27 cellular contexts compared by ENCODE assay signal in the genomic region with DNA sequence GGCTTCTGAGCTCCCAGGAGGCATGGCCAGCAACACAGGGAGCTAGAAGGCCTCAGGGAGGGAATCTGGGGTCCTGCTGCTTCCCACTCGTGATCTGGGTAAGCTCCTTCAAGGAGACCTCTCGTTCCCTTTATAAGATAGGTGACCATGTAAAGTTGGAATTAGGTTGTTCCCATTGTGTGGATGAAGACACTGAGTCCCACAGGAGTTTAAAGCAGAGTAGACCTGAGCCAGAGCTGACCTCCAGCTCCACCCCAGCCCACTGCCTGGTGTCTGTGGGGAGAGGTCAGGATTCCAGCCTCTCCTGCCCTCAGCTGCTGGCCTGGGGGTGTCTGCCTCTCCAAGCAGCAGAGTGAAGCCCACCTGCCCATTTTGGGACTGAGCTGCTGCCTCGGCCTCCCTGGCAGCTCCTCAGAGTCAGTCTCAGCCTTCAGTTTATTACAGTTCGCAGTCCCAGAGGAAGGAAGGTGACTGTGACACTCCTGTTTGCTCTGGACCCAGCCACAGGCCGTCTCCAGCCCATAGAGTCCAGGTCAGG. TPM values are rescaled to one million over a fixed set of nuclear protein-coding genes. Genes with fewer than 3 reads are reported as not detected.
DNase-seq lines count a peak whose midpoint lies in the region; ATAC-seq, FAIRE-seq and TF ChIP-seq lines count a peak whose summit lies in the region.
"Had no signal": no experiment of that assay in that cellular context is flagged by ENCODE, and none has a peak within 500 bp of the region (broad histone marks: within the 10 kb centered on the region; RNA-seq: fewer than 3 reads in every experiment).

No MANE protein-coding gene starts in this region.

- no peaks in the 10 kb centered on the region for H3K79me2 ChIP-seq in HepG2 (ENCODE audit: insufficient read depth, low read length)

- H3K9ac ChIP-seq in HepG2 (ENCODE audit: insufficient read depth, low read depth, low read length), result no peak overlapping the region

- CTCF ChIA-PET in HepG2 (lab: Yijun Ruan, JAX; ENCODE audit: low intra/inter-chr PET ratio, low total read pairs), result no interaction called here

- H3K27me3 Mint-ChIP-seq in central memory CD8-positive, alpha-beta T cell, result no peaks in the 10 kb centered on the region
- H3K27me3 Mint-ChIP-seq: CD4-positive, alpha-beta memory T cell had no signal

- H2AFZ ChIP-seq in HepG2 (ENCODE audit: low read length), result no peak overlapping the region
- H2AFZ ChIP-seq: GM23338 had no signal

- intact Hi-C loops in HepG2 (cut with micrococcal nuclease; ENCODE audit: unreplicated experiment), result loop anchor here (2.0 kb wide), 1 partner anchor 103 kb away; no protein-coding TSS in a partner anchor
- intact Hi-C loops in right lobe of liver (cut with DNase I), result loop anchor here (10.0 kb wide), 2 partner anchors 93 to 363 kb away; no protein-coding TSS in a partner anchor
- intact Hi-C loops in gastrocnemius medialis (cut with DNase I; ENCODE audit: low total_unique reads), result loop anchor here (1.0 kb wide), 1 partner anchor 103 kb away; no protein-coding TSS in a partner anchor

- H3K36me3 ChIP-seq in HepG2 (replicated peaks in 1 of 2; ENCODE audit: control insufficient read depth in 1 of 2, insufficient read depth in 2 of 2, low read length in 2 of 2) (peaks cover 17 to 51% of the 10 kb centered on the region in 2 experiments), right lobe of liver (no peaks in the 10 kb centered on the region), gastrocnemius medialis (peaks cover 0 to 51% of the 10 kb centered on the region in 2 donors)
- H3K36me3 ChIP-seq: MG63 had no signal

- ATAC-seq in HepG2 (no peak), right lobe of liver (no peak), gastrocnemius medialis (no peak)
- no peak for ATAC-seq in central memory CD8-positive, alpha-beta T cell (replicated peaks; ENCODE audit: extremely low read depth, poor library complexity, severe bottlenecking)
- ATAC-seq: GM12878, GM23338 had no signal

- H3K4me3 Mint-ChIP-seq in central memory CD8-positive, alpha-beta T cell, result no peak overlapping the region
- H3K4me3 Mint-ChIP-seq: CD4-positive, alpha-beta memory T cell; GM23338; H9 had no signal

- no peak for FAIRE-seq in HepG2 (lab: Jason Lieb, UNC)
- FAIRE-seq: GM12878 had no signal

- TF ChIP-seq POLR2A in HepG2 (IDR thresholded peaks at IDR 0.05; ENCODE audit: insufficient read depth in 1 of 2, low read depth in 2 of 2, low read length in 2 of 2) (no peak), right lobe of liver (IDR thresholded peaks at IDR 0.05) (no peak), gastrocnemius medialis (IDR thresholded peaks at IDR 0.05) (no peak)

- BruUV-seq in HepG2 (replicated peaks; lab: Mats Ljungman, UMichigan), result no TSS peak

- POLR2A ChIA-PET in HepG2 (lab: Yijun Ruan, JAX), result interaction anchor here (2.2 kb wide), 1 partner anchor 103 kb away, joined by 8 read pairs; no protein-coding TSS in a partner anchor

- peaks cover 2% of the 10 kb centered on the region for H3K36me3 Mint-ChIP-seq in central memory CD8-positive, alpha-beta T cell (ENCODE audit: insufficient read depth)

- H3K27ac Mint-ChIP-seq in central memory CD8-positive, alpha-beta T cell (ENCODE audit: low read depth), result peak overlapping the region; percentile 35

- WGBS in HepG2 (ENCODE audit: low lambda C conversion rate), result 93% methylated on average over 2 of the region's 5 CpGs
- no CpG with 5 or more reads among the region's 5 CpGs for WGBS in right lobe of liver (ENCODE audit: insufficient coverage, low coverage, low lambda C conversion rate, missing lambda C conversion rate)

- H3K9me3 Mint-ChIP-seq in central memory CD8-positive, alpha-beta T cell, result no peaks in the 10 kb centered on the region
- H3K9me3 Mint-ChIP-seq: CD4-positive, alpha-beta memory T cell; GM23338; H9 had no signal

- TF ChIP-seq EP300 in HepG2 (IDR thresholded peaks at IDR 0.05; ENCODE audit: low read depth in 2 of 2, low read length in 2 of 2) (no peak), HepG2 (CRISPR knock-in tag; IDR thresholded peaks at IDR 0.05; ENCODE audit: borderline replicate concordance) (no peak)

- H3K4me2 ChIP-seq in HepG2 (ENCODE audit: low read depth, low read length), result no peak overlapping the region
- H3K4me2 ChIP-seq: GM23338 had no signal

- peaks cover 4% of the 10 kb centered on the region; the same call in 1 of the 2 replicates for H4K20me1 ChIP-seq in HepG2 (ENCODE audit: insufficient read depth, low read length)

- no peaks in the 10 kb centered on the region for H3K4me1 ChIP-seq in HepG2 (ENCODE audit: insufficient read depth, low read length)
- H3K4me1 ChIP-seq in right lobe of liver, result no peaks in the 10 kb centered on the region
- H3K4me1 ChIP-seq in gastrocnemius medialis, result peaks cover 11 to 19% of the 10 kb centered on the region in 2 donors

- no peak for TF ChIP-seq RAD21 in HepG2 (CRISPR knock-in tag; IDR thresholded peaks at IDR 0.05)

- no peak for TF ChIP-seq CTCF in HepG2 (CRISPR knock-in tag; IDR thresholded peaks at IDR 0.05)
- TF ChIP-seq CTCF in right lobe of liver (IDR thresholded peaks at IDR 0.05), result no peak
- no peak for TF ChIP-seq CTCF in gastrocnemius medialis (IDR thresholded peaks at IDR 0.05 in 4 of 5, conservative IDR thresholded peaks at IDR 0.05 in 1 of 5)

- H3K4me3 ChIP-seq in HepG2 (replicated peaks in 1 of 3; ENCODE audit: insufficient read depth in 1 of 3, low read depth in 2 of 3, low read length in 3 of 3), result no peak overlapping the region
- no peak overlapping the region for H3K4me3 ChIP-seq in right lobe of liver
- H3K4me3 ChIP-seq in gastrocnemius medialis, result no peak overlapping the region
- H3K4me3 ChIP-seq: GM12878, GM23338, MG63 had no signal

- no peak for DNase-seq in HepG2 (ENCODE audit: low spot score)
- no peak for DNase-seq in right lobe of liver
- no peak for DNase-seq in central memory CD8-positive, alpha-beta T cell (ENCODE audit: low spot score in 2 of 2)
- DNase-seq in gastrocnemius medialis, result no peak
- DNase-seq in DMS53 (lab: John Stamatoyannopoulos, UW), result no peak
- DNase-seq in stimulated activated CD4-positive, alpha-beta T cell treated with anti-CD3 and anti-CD28 coated beads, Interleukin-4, amount 100 ng/mL, for 4 hours, result no peak
- DNase-seq in SKM-1 (lab: John Stamatoyannopoulos, UW; ENCODE audit: unreplicated experiment), result no peak
- DNase-seq: 8988T; C1 segment of cervical spinal cord; CD4-positive, alpha-beta memory T cell; COR-L47; DMS79; EL; GDM1; H9; KG1; MG63; NCI-H2029; NCI-H446; NCI-H526; NCI-H82; NK-92 treated with Interleukin-12 subunit alpha and Interleukin-12 subunit beta, amount 100 ng/mL, for 24 hours; SHP77 had no signal

- in situ Hi-C loops in HepG2 (cut with HindIII; ENCODE audit: extremely low pct_ligation_motif_present, low pct_unique_long_range_greater_than_20kb) (loop anchor here (5.0 to 10.0 kb wide), 4 partner anchors 63 to 363 kb away; no protein-coding TSS in a partner anchor), gastrocnemius medialis (cut with MboI; ENCODE audit: low sequenced_read_pairs in 4 of 4) (loop anchor here (5.0 to 25.0 kb wide), 9 partner anchors 51 to 366 kb away; partner anchors contain the start of gene KSR1 (in 1 of the 4))

- no peaks in the 10 kb centered on the region for H3K27me3 ChIP-seq in HepG2 (ENCODE audit: control insufficient read depth in 1 of 2, insufficient read depth in 2 of 2, low read length in 2 of 2)
- H3K27me3 ChIP-seq in right lobe of liver, result no peaks in the 10 kb centered on the region
- no peaks in the 10 kb centered on the region for H3K27me3 ChIP-seq in gastrocnemius medialis
- H3K27me3 ChIP-seq: MG63 had no signal

- H3K4me1 Mint-ChIP-seq in central memory CD8-positive, alpha-beta T cell, result peaks cover 11% of the 10 kb centered on the region

- H3K27ac ChIP-seq in HepG2 (ENCODE audit: extremely low read length, insufficient read depth, low read length), result no peak overlapping the region
- no peak overlapping the region for H3K27ac ChIP-seq in right lobe of liver
- peak overlapping the region in 3 of 4 donors; percentile 6 to 44 (median 28) for H3K27ac ChIP-seq in gastrocnemius medialis
- H3K27ac ChIP-seq: RWPE1 had no signal

- H3K9me3 ChIP-seq in HepG2 (ENCODE audit: low read length) (no peaks in the 10 kb centered on the region), right lobe of liver (no peaks in the 10 kb centered on the region), gastrocnemius medialis (no peaks in the 10 kb centered on the region)
- H3K9me3 ChIP-seq: MG63 had no signal

TF ChIP-seq in HepG2, 621 proteins besides CTCF, POLR2A, EP300 and RAD21:
- TF ChIP-seq MZF1 (CRISPR knock-in tag; IDR thresholded peaks at IDR 0.05; ENCODE audit: borderline replicate concordance), result no peak
- TF ChIP-seq ZNF629 (CRISPR knock-in tag; conservative IDR thresholded peaks at IDR 0.05), result peak; percentile 60; the same call in 1 of the 2 replicates
- no peak for TF ChIP-seq ZNF83 (CRISPR knock-in tag; IDR thresholded peaks at IDR 0.05; ENCODE audit: borderline replicate concordance)

RNA-seq across cellular contexts. Expression of gene LGALS9, which starts 33.1 kb away (rescaled TPM):
- 0.40 and 0.56 TPM in 2 replicates for total RNA-seq in HepG2 (2016; rRNA removed; fragmentation: Illumina TruSeq; extraction: Trizol)
- not detected in 2 replicates for total RNA-seq in HepG2 (2016; cell fraction: cytosol; rRNA removed; fragmentation: Illumina TruSeq; extraction: Trizol; ENCODE audit: low read depth)
- total RNA-seq in HepG2 (2016; cell fraction: insoluble cytoplasmic fraction; rRNA removed; fragmentation: Illumina TruSeq; extraction: Trizol), result 0.26 TPM in 1 of 2 replicates, not detected in the other
- total RNA-seq in HepG2 (2016; cell fraction: membrane; rRNA removed; fragmentation: Illumina TruSeq; extraction: Trizol), result 0.48 TPM in 1 of 2 replicates, not detected in the other
- 0.41 and 0.59 TPM in 2 replicates for total RNA-seq in HepG2 (2016; cell fraction: nucleus; rRNA removed; fragmentation: Illumina TruSeq; extraction: Trizol)
- polyA plus RNA-seq in HepG2 (2011; rRNA removed), result 1.4 and 1.6 TPM in 2 replicates
- polyA plus RNA-seq in HepG2 (2011; cell fraction: cytosol; rRNA removed), result 0.46 and 0.60 TPM in 2 replicates
- polyA plus RNA-seq in HepG2 (2011; cell fraction: nucleus; rRNA removed), result 3.3 and 4.3 TPM in 2 replicates
- 2.2 and 2.8 TPM in 2 replicates for polyA plus RNA-seq in HepG2 (2012)
- polyA plus RNA-seq in HepG2 (2016; cell fraction: cytosol; fragmentation: Illumina TruSeq; extraction: Trizol; ENCODE audit: low read depth), result 0.15 and 0.23 TPM in 2 replicates
- polyA plus RNA-seq in HepG2 (2016; cell fraction: insoluble cytoplasmic fraction; fragmentation: Illumina TruSeq; extraction: Trizol; ENCODE audit: low read depth), result 0.28 and 0.61 TPM in 2 replicates
- polyA plus RNA-seq in HepG2 (2016; cell fraction: membrane; fragmentation: Illumina TruSeq; extraction: Trizol; ENCODE audit: low read depth), result 0.21 and 0.37 TPM in 2 replicates
- polyA plus RNA-seq in HepG2 (2016; cell fraction: nucleus; fragmentation: Illumina TruSeq; extraction: Trizol; ENCODE audit: insufficient read depth, low read depth), result 1.3 and 2.3 TPM in 2 replicates
- 1.6 and 2.5 TPM in 2 replicates for polyA minus RNA-seq in HepG2 (2011; rRNA and poly(A)+ RNA removed; ENCODE audit: low replicate concordance)
- polyA minus RNA-seq in HepG2 (2011; cell fraction: cytosol; rRNA and poly(A)+ RNA removed), result 0.62 TPM in 1 of 2 replicates, not detected in the other
- polyA minus RNA-seq in HepG2 (2011; cell fraction: nucleus; rRNA and poly(A)+ RNA removed), result 3.3 and 3.4 TPM in 2 replicates
- total RNA-seq in right lobe of liver, result 10 to 100 TPM in 4 of 6 experiments, 1 to 10 TPM in 2; 9.1 to 37.9 (median 12.4) TPM
- 10 to 100 TPM in 1 of 4 donors, 1 to 10 TPM in 3; 2.4 to 20.3 (median 6.1) TPM for total RNA-seq in gastrocnemius medialis
- total RNA-seq: SK-MEL-5 had no signal

Comparison
In these comparisons a context has a peak if more than half of its experiments do, and no peak if none do; other contexts are left out.
1. H3K27ac ChIP-seq: peak in gastrocnemius medialis (3 of 4); none in HepG2 (single experiment) and right lobe of liver (0 of 3).